In the genomic region with DNA sequence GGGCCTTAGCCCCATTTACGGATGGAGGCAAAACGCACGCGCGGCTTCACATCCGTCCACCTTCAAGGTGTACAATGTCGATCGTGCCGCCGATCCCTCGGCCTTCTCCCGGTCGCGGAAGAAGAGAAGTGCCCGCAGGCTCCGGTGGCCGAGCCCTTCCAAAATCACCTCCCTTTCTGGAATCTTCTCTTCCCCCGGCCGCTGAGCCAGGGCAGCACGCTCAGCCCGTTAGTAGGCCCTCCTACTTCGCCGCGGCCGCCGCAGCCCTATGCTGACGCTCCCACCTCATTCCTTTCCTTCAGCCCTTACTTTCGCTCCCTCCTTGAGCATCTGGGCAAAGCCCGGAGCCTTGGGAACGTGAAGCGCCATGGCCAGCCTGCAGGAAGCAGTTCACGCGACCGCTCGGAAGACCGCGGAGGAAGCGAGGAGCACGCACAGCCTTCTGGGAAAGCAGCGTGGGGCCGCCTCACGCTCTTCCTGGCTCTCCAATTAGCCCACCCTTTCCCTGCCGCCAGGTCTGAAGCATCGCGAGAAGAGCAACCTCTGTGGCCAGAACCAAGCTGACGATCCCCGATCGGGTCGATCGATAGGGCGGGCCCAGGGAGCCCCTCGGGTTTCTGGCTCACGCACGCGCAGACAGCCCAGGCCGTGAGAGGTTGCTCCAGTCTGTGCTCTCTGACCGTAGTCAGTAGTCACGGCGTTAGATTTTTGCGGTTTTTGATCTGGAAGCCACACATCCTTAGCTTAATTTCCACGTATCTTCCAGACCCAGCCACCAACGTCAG, we compare ENCODE assay signal across 8 cellular contexts. TPM values are rescaled to one million over a fixed set of nuclear protein-coding genes. Genes with fewer than 3 reads are reported as not detected.
DNase-seq lines count a peak whose midpoint lies in the region; ATAC-seq lines count a peak whose summit lies in the region.

A gene with protein sequence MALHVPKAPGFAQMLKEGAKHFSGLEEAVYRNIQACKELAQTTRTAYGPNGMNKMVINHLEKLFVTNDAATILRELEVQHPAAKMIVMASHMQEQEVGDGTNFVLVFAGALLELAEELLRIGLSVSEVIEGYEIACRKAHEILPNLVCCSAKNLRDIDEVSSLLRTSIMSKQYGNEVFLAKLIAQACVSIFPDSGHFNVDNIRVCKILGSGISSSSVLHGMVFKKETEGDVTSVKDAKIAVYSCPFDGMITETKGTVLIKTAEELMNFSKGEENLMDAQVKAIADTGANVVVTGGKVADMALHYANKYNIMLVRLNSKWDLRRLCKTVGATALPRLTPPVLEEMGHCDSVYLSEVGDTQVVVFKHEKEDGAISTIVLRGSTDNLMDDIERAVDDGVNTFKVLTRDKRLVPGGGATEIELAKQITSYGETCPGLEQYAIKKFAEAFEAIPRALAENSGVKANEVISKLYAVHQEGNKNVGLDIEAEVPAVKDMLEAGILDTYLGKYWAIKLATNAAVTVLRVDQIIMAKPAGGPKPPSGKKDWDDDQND (minus strand): TSS at position 427 of the 785 bp plus-strand sequence. CDS start 58 bp downstream, at position 369.

- peak within 1 kb of the TSS; percentile 90 for H3K27ac ChIP-seq in rectal smooth muscle tissue (ENCODE audit: low read depth, low read length)
- H3K27ac ChIP-seq in aorta (ENCODE audit: low read depth in 1 of 2, low read length in 2 of 2) = peak within 1 kb of the TSS; percentile 34 to 43

- intact Hi-C loops in aorta (cut with DNase I) = loop anchor here in 1 of 2 donors (5.0 kb wide), 1 partner anchor 584 kb away; no protein-coding TSS in a partner anchor

- no peaks in the 10 kb centered on the region for H3K9me3 ChIP-seq in aorta (ENCODE audit: control insufficient read depth, low read length)

- 0% methylated on average over 60 to 62 of the region's 62 CpGs for WGBS in aorta, 2 donors

- ATAC-seq in GM18508 (IDR thresholded peaks at IDR 0.05; ENCODE audit: insufficient read depth, unreplicated experiment) = peak; percentile 73
- ATAC-seq in HG03025 (IDR thresholded peaks at IDR 0.05; ENCODE audit: low FRiP score, unreplicated experiment) = peak; percentile 83
- peak; percentile 99 for ATAC-seq in aorta (ENCODE audit: low FRiP score)

- H3K27me3 ChIP-seq in rectal smooth muscle tissue (ENCODE audit: control insufficient read depth, insufficient read depth, low read length) = no peaks in the 10 kb centered on the region
- H3K27me3 ChIP-seq in aorta (ENCODE audit: control insufficient read depth in 1 of 2, insufficient read depth in 2 of 2, low read length in 1 of 2) = no peaks in the 10 kb centered on the region

- H3K36me3 ChIP-seq in rectal smooth muscle tissue (ENCODE audit: control insufficient read depth, insufficient read depth, low read length) = no peaks in the 10 kb centered on the region
- no peaks in the 10 kb centered on the region for H3K36me3 ChIP-seq in aorta (ENCODE audit: control insufficient read depth in 1 of 2, insufficient read depth in 2 of 2, low read length in 1 of 2)

- peaks cover 12% of the 10 kb centered on the region for H3K4me1 ChIP-seq in rectal smooth muscle tissue (ENCODE audit: control insufficient read depth, insufficient read depth, low read length)
- H3K4me1 ChIP-seq in aorta (ENCODE audit: control insufficient read depth in 1 of 2, insufficient read depth in 2 of 2, low read length in 2 of 2) = peaks cover 0 to 4% of the 10 kb centered on the region in 2 donors

- H3K9ac ChIP-seq in rectal smooth muscle tissue (ENCODE audit: low read length) = peak within 1 kb of the TSS; percentile 85

- peak within 1 kb of the TSS; percentile 96 for H3K4me3 ChIP-seq in rectal smooth muscle tissue (ENCODE audit: low read length)
- peak within 1 kb of the TSS; percentile 52 to 95 for H3K4me3 ChIP-seq in aorta (ENCODE audit: low read length in 2 of 2)

- DNase-seq in NCI-H2081 (lab: John Stamatoyannopoulos, UW) (peak; percentile 97 to 99), T1000 (lab: John Stamatoyannopoulos, UW) (peak; percentile 99), astrocyte of the hippocampus (ENCODE audit: low read depth, low spot score) (peak; percentile 100), hepatic stellate cell (ENCODE audit: low spot score) (peak; percentile 95), aorta (peak; percentile 100)

RNA-seq across cellular contexts. Expression of the gene that starts here (rescaled TPM):
- total RNA-seq in aorta = 100 to 1,000 TPM in 1 of 2 donors, 10 to 100 TPM in 1; 88.7 to 129 TPM
- 100 to 1,000 TPM; 106 to 130 TPM for polyA plus RNA-seq in aorta

Comparison
In these comparisons a context has a peak if more than half of its experiments do, and no peak if none do; other contexts are left out.
1. Peak in every context shown above with its lines: DNase-seq, ATAC-seq, H3K4me3 ChIP-seq and H3K27ac ChIP-seq.